Comparison of ENCODE assay signal across 20 cellular contexts in the genomic region with DNA sequence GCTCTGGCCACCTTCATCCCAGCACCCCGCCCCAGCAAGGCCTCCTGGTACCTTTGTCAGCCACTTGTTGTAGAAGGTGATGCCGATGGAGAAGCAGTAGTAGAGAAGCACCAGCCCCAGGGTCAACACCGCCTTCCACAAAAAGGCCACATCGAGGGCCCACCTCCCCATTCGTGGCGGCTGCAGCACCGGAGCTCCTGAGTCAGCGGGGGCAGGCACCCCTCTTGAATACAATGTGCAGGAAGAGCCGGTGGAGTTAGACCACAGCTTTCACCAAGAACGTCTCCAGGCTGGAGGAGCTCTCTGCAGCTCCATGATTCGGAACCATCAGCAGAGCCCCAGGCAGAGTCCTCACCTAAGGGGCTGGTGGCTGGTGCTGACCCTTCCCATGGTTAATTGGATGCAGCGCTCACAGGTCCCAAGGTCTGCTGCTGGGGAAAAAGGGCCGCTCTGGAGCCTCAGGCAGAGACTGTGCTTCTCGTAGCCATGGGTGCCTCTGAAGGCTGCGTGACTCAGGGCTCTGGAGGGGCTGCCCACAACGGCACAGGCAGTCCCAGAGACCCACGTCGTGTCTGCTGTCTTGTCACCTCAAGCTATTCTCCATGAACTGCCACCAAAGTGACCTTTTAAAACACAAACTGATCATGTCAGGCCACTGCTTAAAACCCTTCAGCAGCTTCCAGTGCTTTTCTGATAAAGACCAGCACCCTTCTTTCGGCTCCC. TPM values are rescaled to one million over a fixed set of nuclear protein-coding genes. Genes with fewer than 3 reads are reported as not detected.
DNase-seq lines count a peak whose midpoint lies in the region; ATAC-seq and TF ChIP-seq lines count a peak whose summit lies in the region.
"Had no signal": no experiment of that assay in that cellular context is flagged by ENCODE, and none has a peak within 500 bp of the region (broad histone marks: within the 10 kb centered on the region; RNA-seq: fewer than 3 reads in every experiment).

No MANE protein-coding gene starts in this region.

- peak overlapping the region; percentile 63 for H3K27ac ChIP-seq in naive thymus-derived CD4-positive, alpha-beta T cell (ENCODE audit: low read depth, low read length)
- H3K27ac ChIP-seq in A673 (ENCODE audit: low read depth, low read length, poor library complexity, severe bottlenecking): no peak overlapping the region
- H3K27ac ChIP-seq: coronary artery had no signal

- H3K4me3 ChIP-seq in naive thymus-derived CD4-positive, alpha-beta T cell (ENCODE audit: low read length): no peak overlapping the region
- no peak overlapping the region for H3K4me3 ChIP-seq in A673 (ENCODE audit: low read depth, low read length, poor library complexity, severe bottlenecking)
- H3K4me3 ChIP-seq: ascending aorta, coronary artery, MG63, tibial nerve had no signal

- TF ChIP-seq CTCF in CD14-positive monocyte (IDR thresholded peaks at IDR 0.05) (no peak), GM10248 (IDR thresholded peaks at IDR 0.05; ENCODE audit: control extremely low read depth, extremely low read depth, low read depth, missing control alignments) (no peak), A673 (conservative IDR thresholded peaks at IDR 0.05; ENCODE audit: low read depth, low read length) (no peak)

- peaks cover 0 to 1% (median 0%) of the 10 kb centered on the region in 7 donors for H3K9me3 Mint-ChIP-seq in CD14-positive monocyte
- no peaks in the 10 kb centered on the region for H3K9me3 Mint-ChIP-seq in activated naive CD8-positive, alpha-beta T cell treated with anti-CD3 and anti-CD28 coated beads for 36 hours
- peaks cover 0 to under 1% (median 0%) of the 10 kb centered on the region in 11 donors for H3K9me3 Mint-ChIP-seq in naive thymus-derived CD4-positive, alpha-beta T cell
- H3K9me3 Mint-ChIP-seq: activated T-helper 1 cell treated with anti-CD3 and anti-CD28 coated beads, Interleukin-12 subunit alpha, Interleukin-12 subunit beta, Interleukin-2, Interleukin-4 antibody, amounts not matched to agents 30 ng/mL and 10 ng/mL and 1 ng/mL, durations not matched to agents 14 hours and 24 hours and 36 hours had no signal

- BruUV-seq in A673 (replicated peaks; lab: Mats Ljungman, UMichigan): no TSS peak

- peak overlapping the region in 2 of 7 donors; percentile 52 to 76 for H3K27ac Mint-ChIP-seq in CD14-positive monocyte
- H3K27ac Mint-ChIP-seq in activated naive CD8-positive, alpha-beta T cell treated with anti-CD3 and anti-CD28 coated beads for 36 hours: peak overlapping the region; percentile 46
- peak overlapping the region in 8 of 9 donors; percentile 77 to 95 (median 86) for H3K27ac Mint-ChIP-seq in naive thymus-derived CD4-positive, alpha-beta T cell
- H3K27ac Mint-ChIP-seq: activated T-helper 1 cell treated with anti-CD3 and anti-CD28 coated beads, Interleukin-12 subunit alpha, Interleukin-12 subunit beta, Interleukin-2, Interleukin-4 antibody, amounts not matched to agents 30 ng/mL and 10 ng/mL and 1 ng/mL, durations not matched to agents 14 hours and 24 hours and 36 hours had no signal

- no peaks in the 10 kb centered on the region for H3K27me3 ChIP-seq in naive thymus-derived CD4-positive, alpha-beta T cell (ENCODE audit: control insufficient read depth in 2 of 2, insufficient read depth in 2 of 2, low read length in 2 of 2)
- no peaks in the 10 kb centered on the region for H3K27me3 ChIP-seq in A673 (replicated peaks; ENCODE audit: insufficient read depth, low read depth, low read length, poor library complexity)
- H3K27me3 ChIP-seq: ascending aorta, MG63, tibial nerve had no signal

- ATAC-seq in naive thymus-derived CD4-positive, alpha-beta T cell: no peak
- no peak for ATAC-seq in HG02642 (IDR thresholded peaks at IDR 0.05; ENCODE audit: poor library complexity, unreplicated experiment)
- ATAC-seq: PC-3 had no signal

- peaks cover 41 to 58% of the 10 kb centered on the region in 2 donors for H3K36me3 Mint-ChIP-seq in CD14-positive monocyte
- peaks cover 21% of the 10 kb centered on the region for H3K36me3 Mint-ChIP-seq in activated naive CD8-positive, alpha-beta T cell treated with anti-CD3 and anti-CD28 coated beads for 36 hours
- H3K36me3 Mint-ChIP-seq in naive thymus-derived CD4-positive, alpha-beta T cell: peaks cover under 1 to 17% (median 9%) of the 10 kb centered on the region in 5 donors

- intact Hi-C loops in CD14-positive monocyte (cut with micrococcal nuclease): no loop called here
- intact Hi-C loops in naive thymus-derived CD4-positive, alpha-beta T cell (cut with micrococcal nuclease): no loop called here
- intact Hi-C loops in A673 (cut with micrococcal nuclease; ENCODE audit: unreplicated experiment): no loop called here

- H3K4me1 Mint-ChIP-seq in CD14-positive monocyte: peaks cover 63% of the 10 kb centered on the region
- H3K4me1 Mint-ChIP-seq in activated naive CD8-positive, alpha-beta T cell treated with anti-CD3 and anti-CD28 coated beads for 36 hours: peaks cover 64% of the 10 kb centered on the region
- H3K4me1 Mint-ChIP-seq in naive thymus-derived CD4-positive, alpha-beta T cell: peaks cover 44 to 82% (median 76%) of the 10 kb centered on the region in 7 donors

- DNase-seq in CD14-positive monocyte (ENCODE audit: low spot score) (peak; percentile 45), GM10248 (ENCODE audit: extremely low spot score) (peak; percentile 20), SIG-M5 (lab: John Stamatoyannopoulos, UW) (no peak), A673 (ENCODE audit: low spot score) (no peak), putamen (ENCODE audit: low spot score) (no peak)
- DNase-seq in activated naive CD8-positive, alpha-beta T cell treated with anti-CD3 and anti-CD28 coated beads for 36 hours: no peak
- DNase-seq in naive thymus-derived CD4-positive, alpha-beta T cell: no peak
- DNase-seq: activated CD4-positive, alpha-beta T cell treated with anti-CD3 and anti-CD28 coated beads, Interleukin-2, amount 50 U/mL, for 1 hour; MG63; NCI-H187 treated with DMSO at 0.1 percent for 48 hours; NCI-H526; PC-3; stimulated activated CD4-positive, alpha-beta T cell treated with anti-CD3 and anti-CD28 coated beads, Interleukin-4, amount 100 ng/mL, for 24 hours; stimulated activated CD8-positive, alpha-beta memory T cell treated with anti-CD3 and anti-CD28 coated beads, Interleukin-4, amount 100 ng/mL, for 48 hours had no signal

- peaks cover 0 to 7% (median 0%) of the 10 kb centered on the region in 3 donors for H3K27me3 Mint-ChIP-seq in CD14-positive monocyte (ENCODE audit: low read depth in 3 of 3)
- H3K27me3 Mint-ChIP-seq in activated naive CD8-positive, alpha-beta T cell treated with anti-CD3 and anti-CD28 coated beads for 36 hours: no peaks in the 10 kb centered on the region
- no peaks in the 10 kb centered on the region for H3K27me3 Mint-ChIP-seq in naive thymus-derived CD4-positive, alpha-beta T cell

- no peaks in the 10 kb centered on the region for H3K9me3 ChIP-seq in naive thymus-derived CD4-positive, alpha-beta T cell (ENCODE audit: control insufficient read depth in 2 of 3, low read length in 3 of 3)
- H3K9me3 ChIP-seq in A673 (ENCODE audit: low read depth, low read length, poor library complexity, severe bottlenecking): no peaks in the 10 kb centered on the region
- H3K9me3 ChIP-seq: ascending aorta, MG63, tibial nerve had no signal

- POLR2A ChIA-PET in GM10248 (lab: Yijun Ruan, JAX): interaction anchor here (0.5 kb wide), 1 partner anchor 264 kb away, joined by 3 read pairs; no protein-coding TSS in a partner anchor
- POLR2A ChIA-PET in naive thymus-derived CD4-positive, alpha-beta T cell (lab: Charles Lee): interaction anchor here (0.6 to 3.5 kb wide), 7 partner anchors 9 to 423 kb away, joined by 3 to 12 read pairs (median 3); a partner anchor contains a TSS
- POLR2A ChIA-PET in A673 (lab: Charles Lee; ENCODE audit: low non-redundant PET): no interaction called here

- CTCF ChIA-PET in GM10248 (lab: Yijun Ruan, JAX) (interaction anchor here (1.0 to 6.4 kb wide), 5 partner anchors 10 to 52 kb away, joined by 3 to 45 read pairs (median 4); no protein-coding TSS in a partner anchor), A673 (lab: Charles Lee) (interaction anchor here (2.1 kb wide), 1 partner anchor 9 kb away, joined by 5 read pairs; no protein-coding TSS in a partner anchor)
- CTCF ChIA-PET in naive thymus-derived CD4-positive, alpha-beta T cell (lab: Charles Lee): interaction anchor here (0.9 to 4.5 kb wide), 2 partner anchors 49 to 54 kb away, joined by 3 to 17 read pairs; a partner anchor contains a TSS

- H3K36me3 ChIP-seq in naive thymus-derived CD4-positive, alpha-beta T cell (ENCODE audit: control insufficient read depth in 2 of 3, insufficient read depth in 3 of 3, low read length in 3 of 3): peaks cover 0 to 34% (median 5%) of the 10 kb centered on the region in 3 experiments
- H3K36me3 ChIP-seq in A673 (ENCODE audit: insufficient read depth, low read length, poor library complexity, severe bottlenecking): peaks cover 14% of the 10 kb centered on the region

- H3K4me1 ChIP-seq in naive thymus-derived CD4-positive, alpha-beta T cell (ENCODE audit: control insufficient read depth in 2 of 2, insufficient read depth in 2 of 2, low read length in 2 of 2): peaks cover 39 to 55% of the 10 kb centered on the region in 2 donors
- H3K4me1 ChIP-seq in A673 (ENCODE audit: insufficient read depth, low read length, poor library complexity, severe bottlenecking): no peaks in the 10 kb centered on the region

- peak overlapping the region in 1 of 2 donors; percentile 32 for H3K4me3 Mint-ChIP-seq in CD14-positive monocyte
- no peak overlapping the region for H3K4me3 Mint-ChIP-seq in activated naive CD8-positive, alpha-beta T cell treated with anti-CD3 and anti-CD28 coated beads for 36 hours
- peak overlapping the region in 5 of 10 donors; percentile 17 to 78 (median 30) for H3K4me3 Mint-ChIP-seq in naive thymus-derived CD4-positive, alpha-beta T cell
- H3K4me3 Mint-ChIP-seq: activated T-helper 1 cell treated with anti-CD3 and anti-CD28 coated beads, Interleukin-12 subunit alpha, Interleukin-12 subunit beta, Interleukin-2, Interleukin-4 antibody, amounts not matched to agents 30 ng/mL and 10 ng/mL and 1 ng/mL, durations not matched to agents 14 hours and 24 hours and 36 hours had no signal

RNA-seq across cellular contexts. Expression of a gene that starts 47.9 kb away (rescaled TPM):
- polyA plus RNA-seq in CD14-positive monocyte: 10 to 100 TPM; 35.3 to 42.3 TPM
- 10 to 100 TPM; 33.3 to 36.0 TPM for total RNA-seq in activated naive CD8-positive, alpha-beta T cell treated with anti-CD3 and anti-CD28 coated beads for 36 hours
- 100 to 1,000 TPM in 1 of 5 experiments, 10 to 100 TPM in 4; 50.8 to 104 (median 52.3) TPM for total RNA-seq in naive thymus-derived CD4-positive, alpha-beta T cell
- polyA plus RNA-seq in naive thymus-derived CD4-positive, alpha-beta T cell: 10 to 100 TPM; 35.6 to 67.4 TPM
- 35.3 and 38.5 TPM in 2 replicates for total RNA-seq in A673 (2021)

RNA-seq across cellular contexts. Expression of a gene that starts 50.2 kb away (rescaled TPM):
- not detected for polyA plus RNA-seq in CD14-positive monocyte
- under 1 TPM in 1 of 2 experiments, not detected in 1; 0.12 TPM for total RNA-seq in activated naive CD8-positive, alpha-beta T cell treated with anti-CD3 and anti-CD28 coated beads for 36 hours
- not detected for total RNA-seq in naive thymus-derived CD4-positive, alpha-beta T cell
- not detected for polyA plus RNA-seq in naive thymus-derived CD4-positive, alpha-beta T cell
- total RNA-seq in A673 (2021): not detected in 2 replicates
- total RNA-seq: activated T-helper 1 cell treated with anti-CD3 and anti-CD28 coated beads, Interleukin-12 subunit alpha, Interleukin-12 subunit beta, Interleukin-2, Interleukin-4 antibody, amounts not matched to agents 30 ng/mL and 10 ng/mL and 1 ng/mL, durations not matched to agents 14 hours and 24 hours and 36 hours; ascending aorta; epithelial cell of proximal tubule; PC-3 had no signal

Comparison
In these comparisons a context has a peak if more than half of its experiments do, and no peak if none do; other contexts are left out.
1. DNase-seq: peak in CD14-positive monocyte (single experiment) and GM10248 (single experiment); none in activated naive CD8-positive, alpha-beta T cell treated with anti-CD3 and anti-CD28 coated beads for 36 hours (single experiment), naive thymus-derived CD4-positive, alpha-beta T cell (0 of 9), SIG-M5 (single experiment), A673 (single experiment) and putamen (single experiment).